In genomic region chr14:58455593-58456265, GRCh38 we compare ENCODE assay signal across 16 cellular contexts. TPM values are rescaled to one million over a fixed set of nuclear protein-coding genes. Genes with fewer than 3 reads are reported as not detected.
DNase-seq lines count a peak whose midpoint lies in the region; FAIRE-seq and TF ChIP-seq lines count a peak whose summit lies in the region.
"Had no signal": no experiment of that assay in that cellular context is flagged by ENCODE, and none has a peak within 500 bp of the region (broad histone marks: within the 10 kb centered on the region; RNA-seq: fewer than 3 reads in every experiment).

No MANE protein-coding gene starts in this region.

- H2AFZ ChIP-seq in osteoblast (ENCODE audit: low read length) = no peak overlapping the region
- H2AFZ ChIP-seq in MM.1S (ENCODE audit: low read length) = no peak overlapping the region

- H3K4me3 ChIP-seq in osteoblast (ENCODE audit: insufficient read depth, low read length) = no peak overlapping the region
- no peak overlapping the region for H3K4me3 ChIP-seq in MM.1S (ENCODE audit: low read length)
- H3K4me3 ChIP-seq in sigmoid colon = no peak overlapping the region
- H3K4me3 ChIP-seq: tibial nerve had no signal

- peaks cover 6% of the 10 kb centered on the region for H3K4me1 ChIP-seq in osteoblast (ENCODE audit: insufficient read depth, low read length)
- no peaks in the 10 kb centered on the region for H3K4me1 ChIP-seq in MM.1S (ENCODE audit: low read length)
- no peaks in the 10 kb centered on the region for H3K4me1 ChIP-seq in sigmoid colon
- H3K4me1 ChIP-seq: tibial nerve had no signal

- no peaks in the 10 kb centered on the region for H3K27me3 ChIP-seq in osteoblast (ENCODE audit: insufficient read depth, low read length)
- H3K27me3 ChIP-seq in MM.1S (replicated peaks; ENCODE audit: insufficient read depth, low read length) = no peaks in the 10 kb centered on the region
- H3K27me3 ChIP-seq in sigmoid colon = no peaks in the 10 kb centered on the region
- H3K27me3 ChIP-seq: tibial nerve had no signal

- H3K4me2 ChIP-seq in osteoblast (ENCODE audit: insufficient read depth, low read length) (peak overlapping the region; percentile 6), MM.1S (ENCODE audit: low read depth, low read length) (no peak overlapping the region)

- intact Hi-C loops in sigmoid colon (cut with DNase I) = no loop called here

- H4K20me1 ChIP-seq in osteoblast (ENCODE audit: insufficient read depth, low read length) (no peaks in the 10 kb centered on the region), MM.1S (ENCODE audit: insufficient read depth, low read length) (no peaks in the 10 kb centered on the region)

- H3K9me3 ChIP-seq in osteoblast (ENCODE audit: low read depth, low read length) (no peaks in the 10 kb centered on the region), MM.1S (replicated peaks; ENCODE audit: insufficient read depth, low read length) (no peaks in the 10 kb centered on the region), sigmoid colon (no peaks in the 10 kb centered on the region)
- H3K9me3 ChIP-seq: tibial nerve had no signal

- H3K79me2 ChIP-seq in osteoblast (ENCODE audit: insufficient read depth, low read length) (no peaks in the 10 kb centered on the region), MM.1S (ENCODE audit: low read length) (no peaks in the 10 kb centered on the region)

- CTCF ChIA-PET in RWPE1 (lab: Yijun Ruan, JAX) = no interaction called here

- H3K27ac ChIP-seq in RWPE1 (no peak overlapping the region), osteoblast (ENCODE audit: low read depth, low read length) (no peak overlapping the region), MM.1S (ENCODE audit: low read length) (no peak overlapping the region), sigmoid colon (no peak overlapping the region)

- no peaks in the 10 kb centered on the region for H3F3A ChIP-seq in MM.1S (ENCODE audit: insufficient read depth, low read length)

- no peak for DNase-seq in H54 (ENCODE audit: insufficient read length, low spot score)
- DNase-seq in RWPE1 (ENCODE audit: low spot score) = peak; percentile 46
- DNase-seq in epidermal melanocyte (ENCODE audit: insufficient read length, low spot score) = peak; percentile 19
- peak; percentile 43 for DNase-seq in osteoblast (ENCODE audit: insufficient read length, low spot score, missing footprints)
- no peak for DNase-seq in MM.1S
- DNase-seq in activated CD8-positive, alpha-beta memory T cell treated with anti-CD3 and anti-CD28 coated beads for 24 hours = no peak
- DNase-seq in sigmoid colon = no peak
- DNase-seq: activated CD4-positive, alpha-beta T cell treated with anti-CD3 and anti-CD28 coated beads, Interleukin-2, amount 50 U/mL, for 48 hours; C1 segment of cervical spinal cord; NCI-H446 treated with DMSO at 0.1 percent for 48 hours; stimulated activated CD4-positive, alpha-beta T cell treated with anti-CD3 and anti-CD28 coated beads, Interleukin-2, amount 100 ng/mL, for 24 hours; stimulated activated CD8-positive, alpha-beta memory T cell treated with anti-CD3 and anti-CD28 coated beads, Interleukin-4, amount 100 ng/mL, for 48 hours had no signal

- no peak for TF ChIP-seq EP300 in sigmoid colon (IDR thresholded peaks at IDR 0.05)

- H3K9me2 ChIP-seq in MM.1S (replicated peaks; ENCODE audit: insufficient read depth, low read length) = no peaks in the 10 kb centered on the region

- TF ChIP-seq CTCF in RWPE1 (conservative IDR thresholded peaks at IDR 0.05; ENCODE audit: low read depth) (no peak), osteoblast (IDR thresholded peaks at IDR 0.05; ENCODE audit: extremely low read depth, low read depth, low read length) (no peak), MM.1S (IDR thresholded peaks at IDR 0.05; ENCODE audit: low read length) (no peak), sigmoid colon (IDR thresholded peaks at IDR 0.05) (no peak)

- POLR2A ChIA-PET in RWPE1 (lab: Yijun Ruan, JAX; ENCODE audit: low non-redundant PET) = no interaction called here

- TF ChIP-seq POLR2A in H54 (IDR thresholded peaks at IDR 0.05; ENCODE audit: low read depth, low read length) = no peak
- TF ChIP-seq POLR2A in sigmoid colon (IDR thresholded peaks at IDR 0.05) = no peak

- peaks cover 22% of the 10 kb centered on the region for H3K36me3 ChIP-seq in osteoblast (ENCODE audit: insufficient read depth, low read length)
- no peaks in the 10 kb centered on the region for H3K36me3 ChIP-seq in MM.1S (replicated peaks; ENCODE audit: insufficient read depth, low read length)
- H3K36me3 ChIP-seq in sigmoid colon = peaks cover 4 to 74% (median 14%) of the 10 kb centered on the region in 4 donors

- H3K9ac ChIP-seq in MM.1S (ENCODE audit: low read length) = no peak overlapping the region

- FAIRE-seq in H54 (lab: Jason Lieb, UNC) = peak; percentile 92

- WGBS in sigmoid colon, 2 donors = 89 to 96% methylated on average over 9 of the region's 9 CpGs

RNA-seq across cellular contexts. Expression of gene KIAA0586, which starts 28.2 kb away (rescaled TPM):
- total RNA-seq in osteoblast (17.7 and 19.7 TPM in 2 replicates), sigmoid colon (10 to 100 TPM; 12.8 to 20.2 (median 16.0) TPM)
- 1 to 10 TPM; 2.5 to 6.8 (median 4.2) TPM for polyA plus RNA-seq in sigmoid colon

RNA-seq across cellular contexts. Expression of gene TIMM9, which starts 28.4 kb away (rescaled TPM):
- total RNA-seq in osteoblast (18.1 and 24.2 TPM in 2 replicates), sigmoid colon (100 to 1,000 TPM in 1 of 4 donors, 10 to 100 TPM in 3; 70.3 to 130 (median 83.6) TPM)
- 10 to 100 TPM; 36.3 to 51.6 (median 39.0) TPM for polyA plus RNA-seq in sigmoid colon

RNA-seq across cellular contexts. Expression of gene TOMM20L, which starts 60.0 kb away (rescaled TPM):
- total RNA-seq in osteoblast = not detected in 2 replicates
- not detected for total RNA-seq in sigmoid colon
- under 1 TPM in 1 of 3 donors, not detected in 2; 0.25 TPM for polyA plus RNA-seq in sigmoid colon
- total RNA-seq: activated T-helper 2 cell treated with anti-CD3 and anti-CD28 coated beads, Interferon-gamma antibody, Interleukin-2, Interleukin-4, amounts not matched to agents 10 μg/mL and 5 μg/mL and 100 μg/mL, durations not matched to agents 14 hours and 24 hours and 36 hours; myocyte had no signal
- polyA plus RNA-seq: IgD-negative memory B cell had no signal

Comparison
In these comparisons a context has a peak if more than half of its experiments do, and no peak if none do; other contexts are left out.
1. DNase-seq: peak in RWPE1 (single experiment), epidermal melanocyte (single experiment) and osteoblast (single experiment); none in H54 (single experiment), MM.1S (single experiment), activated CD8-positive, alpha-beta memory T cell treated with anti-CD3 and anti-CD28 coated beads for 24 hours (single experiment) and sigmoid colon (single experiment).